In the genomic region with DNA sequence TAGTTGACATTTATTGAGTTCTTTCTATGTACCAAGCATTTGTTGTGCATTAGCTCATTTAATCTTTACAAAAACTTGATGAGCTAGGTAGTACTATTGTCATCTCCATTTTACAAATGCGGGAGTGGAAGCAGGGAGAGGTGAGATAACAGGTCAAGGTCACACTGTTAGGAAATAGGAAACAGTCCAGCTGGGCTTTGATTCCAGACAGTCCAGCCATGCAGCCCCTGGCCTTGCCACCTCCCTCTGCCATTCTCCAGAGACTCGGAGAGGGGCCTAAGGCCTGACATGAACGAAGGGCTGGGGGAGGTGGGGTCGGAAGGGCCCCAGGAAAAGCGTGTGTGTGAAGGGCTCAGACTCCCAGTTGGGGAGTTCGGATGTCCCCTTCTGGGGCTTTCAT, we compare ENCODE assay signal across 19 cellular contexts. TPM values are rescaled to one million over a fixed set of nuclear protein-coding genes. Genes with fewer than 3 reads are reported as not detected.
DNase-seq lines count a peak whose midpoint lies in the region; ATAC-seq and TF ChIP-seq lines count a peak whose summit lies in the region.
"Had no signal": no experiment of that assay in that cellular context is flagged by ENCODE, and none has a peak within 500 bp of the region (broad histone marks: within the 10 kb centered on the region; RNA-seq: fewer than 3 reads in every experiment).

No MANE protein-coding gene starts in this region.

- 70% methylated on average over 6 of the region's 6 CpGs for WGBS in liver
- WGBS in stomach, 5 donors: 61 to 78% (median 74%) methylated on average over 6 of the region's 6 CpGs

- H3K9me3 ChIP-seq in liver (ENCODE audit: control insufficient read depth in 4 of 4, low read length in 3 of 4): no peaks in the 10 kb centered on the region
- no peaks in the 10 kb centered on the region for H3K9me3 ChIP-seq in stomach
- H3K9me3 ChIP-seq: body of pancreas, SJSA1, uterus had no signal

- intact Hi-C loops in activated CD8-positive, alpha-beta T cell treated with anti-CD3 and anti-CD28 coated beads for 36 hours (cut with micrococcal nuclease): no loop called here
- intact Hi-C loops in stomach (cut with DNase I; ENCODE audit: low total_unique reads): no loop called here

- H3K4me1 Mint-ChIP-seq in activated CD8-positive, alpha-beta T cell treated with anti-CD3 and anti-CD28 coated beads for 36 hours (ENCODE audit: low read depth): peaks cover 58% of the 10 kb centered on the region
- H3K4me1 Mint-ChIP-seq in activated CD8-positive, alpha-beta T cell treated with anti-CD3 and anti-CD28 coated beads, Interleukin-2, amount 10 ng/mL, durations not matched to agents 7 days and 5 days (ENCODE audit: low read depth): peaks cover 8% of the 10 kb centered on the region
- H3K4me1 Mint-ChIP-seq in T-cell: peaks cover 63 to 68% (median 66%) of the 10 kb centered on the region in 3 donors

- DNase-seq in activated CD8-positive, alpha-beta T cell treated with anti-CD3 and anti-CD28 coated beads for 36 hours: no peak
- DNase-seq in activated CD8-positive, alpha-beta T cell treated with anti-CD3 and anti-CD28 coated beads, Interleukin-2, amount 10 ng/mL, durations not matched to agents 7 days and 5 days: no peak
- DNase-seq in T-cell: no peak
- no peak for DNase-seq in stomach
- DNase-seq in hypothalamus (lab: John Stamatoyannopoulos, UW): no peak
- DNase-seq in COR-L47 (lab: John Stamatoyannopoulos, UW): no peak
- no peak for DNase-seq in NCI-H510A (lab: John Stamatoyannopoulos, UW)
- DNase-seq: activated naive CD8-positive, alpha-beta T cell treated with anti-CD3 and anti-CD28 coated beads for 36 hours; activated T-cell treated with anti-CD3 and anti-CD28 coated beads, Interleukin-2, amount 50 U/mL, for 48 hours; body of pancreas; DND-41; GOT3; MM.1S; NCI-H1436 treated with DMSO at 0.1 percent for 48 hours; uterus had no signal

- H3K27me3 ChIP-seq in liver (ENCODE audit: control insufficient read depth in 4 of 4, insufficient read depth in 4 of 4, low read length in 3 of 4) (no peaks in the 10 kb centered on the region), stomach (no peaks in the 10 kb centered on the region)
- H3K27me3 ChIP-seq: body of pancreas, SJSA1, uterus had no signal

- H3K36me3 ChIP-seq in liver (ENCODE audit: control insufficient read depth in 4 of 4, insufficient read depth in 3 of 4, low read depth in 1 of 4, low read length in 3 of 4) (peaks cover 0 to 2% (median under 1%) of the 10 kb centered on the region in 4 donors), stomach (peaks cover 0 to 5% (median 2%) of the 10 kb centered on the region in 4 donors)
- H3K36me3 ChIP-seq: SJSA1, uterus had no signal

- POLR2A ChIA-PET in activated CD8-positive, alpha-beta T cell treated with anti-CD3 and anti-CD28 coated beads for 36 hours (lab: Charles Lee): interaction anchor here (0.9 to 1.3 kb wide), 2 partner anchors 9 to 10 kb away, joined by 3 to 4 read pairs; no protein-coding TSS in a partner anchor
- POLR2A ChIA-PET in activated CD8-positive, alpha-beta T cell treated with anti-CD3 and anti-CD28 coated beads, Interleukin-2, amount 10 ng/mL, durations not matched to agents 7 days and 5 days (lab: Charles Lee): no interaction called here
- POLR2A ChIA-PET in T-cell (lab: Charles Lee): no interaction called here

- no peak overlapping the region for H3K4me3 Mint-ChIP-seq in activated CD8-positive, alpha-beta T cell treated with anti-CD3 and anti-CD28 coated beads for 36 hours
- no peak overlapping the region for H3K4me3 Mint-ChIP-seq in activated CD8-positive, alpha-beta T cell treated with anti-CD3 and anti-CD28 coated beads, Interleukin-2, amount 10 ng/mL, durations not matched to agents 7 days and 5 days
- H3K4me3 Mint-ChIP-seq in T-cell: no peak overlapping the region
- H3K4me3 Mint-ChIP-seq: activated naive CD8-positive, alpha-beta T cell treated with anti-CD3 and anti-CD28 coated beads for 36 hours; CD14-positive monocyte had no signal

- H3K9me3 Mint-ChIP-seq in activated CD8-positive, alpha-beta T cell treated with anti-CD3 and anti-CD28 coated beads for 36 hours: no peaks in the 10 kb centered on the region
- no peaks in the 10 kb centered on the region for H3K9me3 Mint-ChIP-seq in activated CD8-positive, alpha-beta T cell treated with anti-CD3 and anti-CD28 coated beads, Interleukin-2, amount 10 ng/mL, durations not matched to agents 7 days and 5 days (ENCODE audit: insufficient read depth)
- H3K9me3 Mint-ChIP-seq in T-cell: no peaks in the 10 kb centered on the region
- H3K9me3 Mint-ChIP-seq: activated naive CD8-positive, alpha-beta T cell treated with anti-CD3 and anti-CD28 coated beads for 36 hours had no signal

- no peak for ATAC-seq in activated CD8-positive, alpha-beta T cell treated with anti-CD3 and anti-CD28 coated beads for 36 hours
- no peak for ATAC-seq in activated CD8-positive, alpha-beta T cell treated with anti-CD3 and anti-CD28 coated beads, Interleukin-2, amount 10 ng/mL, durations not matched to agents 7 days and 5 days
- no peak for ATAC-seq in T-cell (replicated peaks in 1 of 4)
- ATAC-seq: body of pancreas had no signal

- H3K36me3 Mint-ChIP-seq in activated CD8-positive, alpha-beta T cell treated with anti-CD3 and anti-CD28 coated beads for 36 hours (ENCODE audit: low read depth): peaks cover 10% of the 10 kb centered on the region
- no peaks in the 10 kb centered on the region for H3K36me3 Mint-ChIP-seq in activated CD8-positive, alpha-beta T cell treated with anti-CD3 and anti-CD28 coated beads, Interleukin-2, amount 10 ng/mL, durations not matched to agents 7 days and 5 days (ENCODE audit: low read depth)
- peaks cover 6% of the 10 kb centered on the region for H3K36me3 Mint-ChIP-seq in T-cell

- H3K27ac Mint-ChIP-seq in activated CD8-positive, alpha-beta T cell treated with anti-CD3 and anti-CD28 coated beads for 36 hours: peak overlapping the region; percentile 61
- no peak overlapping the region for H3K27ac Mint-ChIP-seq in activated CD8-positive, alpha-beta T cell treated with anti-CD3 and anti-CD28 coated beads, Interleukin-2, amount 10 ng/mL, durations not matched to agents 7 days and 5 days
- peak overlapping the region; percentile 54 to 86 for H3K27ac Mint-ChIP-seq in T-cell

- peaks cover 8 to 16% (median 12%) of the 10 kb centered on the region in 4 donors for H3K4me1 ChIP-seq in liver (ENCODE audit: control insufficient read depth in 4 of 4, insufficient read depth in 4 of 4, low read length in 3 of 4)
- H3K4me1 ChIP-seq in stomach: peaks cover 18 to 56% (median 43%) of the 10 kb centered on the region in 4 donors
- H3K4me1 ChIP-seq: uterus had no signal

- no peak for TF ChIP-seq EP300 in stomach (IDR thresholded peaks at IDR 0.05)

- TF ChIP-seq CTCF in activated CD8-positive, alpha-beta T cell treated with anti-CD3 and anti-CD28 coated beads for 36 hours (IDR thresholded peaks at IDR 0.05): no peak
- TF ChIP-seq CTCF in liver (IDR thresholded peaks at IDR 0.05; ENCODE audit: low read depth, low read length, missing input control) (no peak), stomach (IDR thresholded peaks at IDR 0.05) (no peak)

- H3K9ac ChIP-seq in liver (ENCODE audit: low read depth in 1 of 2, low read length in 2 of 2): no peak overlapping the region

- H3K27ac ChIP-seq in liver (ENCODE audit: low read depth in 1 of 2, low read length in 2 of 2) (peak overlapping the region in 1 of 2 donors; percentile 50), stomach (peak overlapping the region; percentile 5 to 68 (median 53))
- H3K27ac ChIP-seq: SJSA1 had no signal

- no peak for TF ChIP-seq POLR2A in stomach (IDR thresholded peaks at IDR 0.05)

- TF ChIP-seq RAD21 in liver (IDR thresholded peaks at IDR 0.05): peak in 1 of 2 donors; percentile 34

- CTCF ChIA-PET in activated CD8-positive, alpha-beta T cell treated with anti-CD3 and anti-CD28 coated beads for 36 hours (lab: Charles Lee): interaction anchor here (1.1 to 5.2 kb wide), 3 partner anchors 9 to 42 kb away, joined by 4 to 40 read pairs (median 6); no protein-coding TSS in a partner anchor
- CTCF ChIA-PET in activated CD8-positive, alpha-beta T cell treated with anti-CD3 and anti-CD28 coated beads, Interleukin-2, amount 10 ng/mL, durations not matched to agents 7 days and 5 days (lab: Charles Lee): interaction anchor here (1.4 to 4.5 kb wide), 2 partner anchors 16 to 17 kb away, joined by 5 to 17 read pairs; no protein-coding TSS in a partner anchor
- CTCF ChIA-PET in T-cell (lab: Charles Lee): interaction anchor here (0.6 to 1.0 kb wide), 3 partner anchors 14 to 469 kb away, joined by 3 to 4 read pairs (median 4); no protein-coding TSS in a partner anchor

- H3K27me3 Mint-ChIP-seq in activated CD8-positive, alpha-beta T cell treated with anti-CD3 and anti-CD28 coated beads for 36 hours: no peaks in the 10 kb centered on the region
- no peaks in the 10 kb centered on the region for H3K27me3 Mint-ChIP-seq in activated CD8-positive, alpha-beta T cell treated with anti-CD3 and anti-CD28 coated beads, Interleukin-2, amount 10 ng/mL, durations not matched to agents 7 days and 5 days (ENCODE audit: low read depth)
- H3K27me3 Mint-ChIP-seq in T-cell: no peaks in the 10 kb centered on the region
- H3K27me3 Mint-ChIP-seq: activated naive CD8-positive, alpha-beta T cell treated with anti-CD3 and anti-CD28 coated beads for 36 hours had no signal

- H3K4me3 ChIP-seq in liver (ENCODE audit: low read depth in 1 of 3, low read length in 3 of 3): no peak overlapping the region
- H3K4me3 ChIP-seq in stomach: no peak overlapping the region
- H3K4me3 ChIP-seq: body of pancreas, SJSA1, smooth muscle cell, uterus had no signal

TF ChIP-seq in liver, 16 proteins besides CTCF, POLR2A, EP300 and RAD21 (continues in another document):
- TF ChIP-seq YY1 (IDR thresholded peaks at IDR 0.05): no peak
- TF ChIP-seq EGR1 (IDR thresholded peaks at IDR 0.05; ENCODE audit: low read depth in 2 of 2): no peak
- peak; percentile 31 to 40 for TF ChIP-seq RXRA (IDR thresholded peaks at IDR 0.05)
- peak; percentile 79 for TF ChIP-seq NR2F2 (IDR thresholded peaks at IDR 0.05)
- TF ChIP-seq GABPA (IDR thresholded peaks at IDR 0.05 in 1 of 2, conservative IDR thresholded peaks at IDR 0.05 in 1 of 2): no peak

RNA-seq across cellular contexts. Expression of gene ODC1, which starts 55.6 kb away (rescaled TPM):
- 100 to 1,000 TPM; 180 to 181 TPM for total RNA-seq in activated CD8-positive, alpha-beta T cell treated with anti-CD3 and anti-CD28 coated beads for 36 hours
- 10 to 100 TPM; 54.4 to 54.6 TPM for total RNA-seq in activated CD8-positive, alpha-beta T cell treated with anti-CD3 and anti-CD28 coated beads, Interleukin-2, amount 10 ng/mL, durations not matched to agents 7 days and 5 days
- total RNA-seq in T-cell (100 to 1,000 TPM in 1 of 5 donors, 10 to 100 TPM in 4; 40.6 to 102 (median 53.3) TPM), liver (10 to 100 TPM; 45.3 to 75.8 TPM), stomach (100 to 1,000 TPM in 3 of 5 donors, 10 to 100 TPM in 2; 33.0 to 148 (median 113) TPM)
- polyA plus RNA-seq in liver (10 to 100 TPM in 1 of 2 donors, 1 to 10 TPM in 1; 8.3 to 50.9 TPM), stomach (10 to 100 TPM; 32.2 to 51.8 (median 36.2) TPM)
